21 cellular contexts compared by ENCODE assay signal in genomic region chrX:13891367-13892146, GRCh38.
DNase-seq lines count a peak whose midpoint lies in the region; ATAC-seq, FAIRE-seq and TF ChIP-seq lines count a peak whose summit lies in the region.
"Had no signal": no experiment of that assay in that cellular context is flagged by ENCODE, and none has a peak within 500 bp of the region (broad histone marks: within the 10 kb centered on the region; RNA-seq: fewer than 3 reads in every experiment).

No MANE protein-coding gene starts in this region.

- no peaks in the 10 kb centered on the region for H3K27me3 Mint-ChIP-seq in H9 (ENCODE audit: low read depth)
- H3K27me3 Mint-ChIP-seq: stimulated activated memory B cell treated with anti-CD40 and anti-IgM and Interleukin-4, amounts not matched to agents 10 μg/mL and 1 μg/mL and 100 μg/mL, for 72 hours had no signal

- H3K4me1 Mint-ChIP-seq in H9: peaks cover 20 to 29% of the 10 kb centered on the region in 2 experiments
- H3K4me1 Mint-ChIP-seq: stimulated activated memory B cell treated with anti-CD40 and anti-IgM and Interleukin-4, amounts not matched to agents 10 μg/mL and 1 μg/mL and 100 μg/mL, for 72 hours had no signal

- no peak overlapping the region for H4K91ac ChIP-seq in H9 (ENCODE audit: insufficient read length, low read depth, low read length)

- no peak overlapping the region for H3K56ac ChIP-seq in H9 (ENCODE audit: insufficient read length, low read depth, low read length)

- TF ChIP-seq CTCF in H9 (conservative IDR thresholded peaks at IDR 0.05) (no peak), breast epithelium (IDR thresholded peaks at IDR 0.05) (no peak)

- H3K27me3 ChIP-seq in H9 (ENCODE audit: insufficient read depth, low read length) (0 out of 2 replicates have a peak, but pooled peaks cover 4% of the 10 kb centered on the region), breast epithelium (peaks cover 0 to 60% of the 10 kb centered on the region in 2 donors)
- H3K27me3 ChIP-seq: brain microvascular endothelial cell had no signal

- no peak overlapping the region for H4K8ac ChIP-seq in H9 (replicated peaks; ENCODE audit: insufficient read length, low read depth, low read length)

- H4K5ac ChIP-seq in H9 (ENCODE audit: insufficient read length, low read depth, low read length): no peak overlapping the region

- H3K27ac Mint-ChIP-seq in H9: peak overlapping the region in 2 of 3 experiments; percentile 9 to 81; a peak in 3 of 7 replicates
- H3K27ac Mint-ChIP-seq: HFFc6; stimulated activated memory B cell treated with anti-CD40 and anti-IgM and Interleukin-4, amounts not matched to agents 10 μg/mL and 1 μg/mL and 100 μg/mL, for 72 hours had no signal

- H2BK12ac ChIP-seq in H9 (ENCODE audit: insufficient read length, low read depth, low read length): no peak overlapping the region

- H2BK5ac ChIP-seq in H9 (ENCODE audit: insufficient read length, low read length): no peak overlapping the region

- H3K9me3 Mint-ChIP-seq in H9: peaks cover 18 to 38% of the 10 kb centered on the region in 2 experiments
- H3K9me3 Mint-ChIP-seq: HFFc6; stimulated activated memory B cell treated with anti-CD40 and anti-IgM and Interleukin-4, amounts not matched to agents 10 μg/mL and 1 μg/mL and 100 μg/mL, for 72 hours had no signal

- H4K20me1 ChIP-seq in H9 (ENCODE audit: control insufficient read depth, insufficient read depth, insufficient read length): no peaks in the 10 kb centered on the region

- no peak overlapping the region for H3K9ac ChIP-seq in H9 (ENCODE audit: extremely low read depth, insufficient read length, low read length)

- no peak overlapping the region for H2BK120ac ChIP-seq in H9 (ENCODE audit: low read depth, low read length, poor library complexity, severe bottlenecking)

- no peak overlapping the region for H2BK15ac ChIP-seq in H9 (ENCODE audit: low read depth, low read length)

- peak; percentile 68 for FAIRE-seq in islet of Langerhans (lab: Jason Lieb, UNC)
- FAIRE-seq: G401.6 had no signal

- H3K23ac ChIP-seq in H9 (ENCODE audit: insufficient read length, low read depth, low read length): no peak overlapping the region

- H3K79me1 ChIP-seq in H9 (ENCODE audit: insufficient read depth, low read depth, low read length, poor library complexity, severe bottlenecking): no peaks in the 10 kb centered on the region

- H3K23me2 ChIP-seq in H9 (ENCODE audit: insufficient read length, low read depth, low read length, poor library complexity, severe bottlenecking): no peaks in the 10 kb centered on the region

- no peak overlapping the region for H3K4me3 ChIP-seq in breast epithelium
- H3K4me3 ChIP-seq: lung, skin epidermis had no signal

- H3K27ac ChIP-seq in H9 (ENCODE audit: insufficient read length, low read depth, low read length) (no peak overlapping the region), breast epithelium (peak overlapping the region; percentile 70 to 73)
- H3K27ac ChIP-seq: brain microvascular endothelial cell, skin epidermis had no signal

- peaks cover 0 to 11% (median 3%) of the 10 kb centered on the region in 3 experiments; a peak in 4 of 7 replicates for H3K36me3 Mint-ChIP-seq in H9 (ENCODE audit: insufficient read depth in 1 of 3, low read depth in 3 of 3)
- H3K36me3 Mint-ChIP-seq: stimulated activated memory B cell treated with anti-CD40 and anti-IgM and Interleukin-4, amounts not matched to agents 10 μg/mL and 1 μg/mL and 100 μg/mL, for 72 hours had no signal

- no peak overlapping the region for H3K4ac ChIP-seq in H9 (ENCODE audit: low read depth, low read length)

- DNase-seq in H9: no peak
- peak in 1 of 2 donors; percentile 57 for DNase-seq in breast epithelium (ENCODE audit: low spot score in 2 of 2)
- DNase-seq in sciatic nerve (ENCODE audit: low spot score): no peak
- DNase-seq in activated effector memory CD4-positive, alpha-beta T cell treated with anti-CD3 and anti-CD28 coated beads, Interleukin-2, amount 50 U/mL, for 16 hours: no peak
- no peak for DNase-seq in activated CD4-positive, alpha-beta T cell treated with anti-CD3 and anti-CD28 coated beads, Interleukin-2, amount 50 U/mL, for 1 hour
- DNase-seq: activated CD4-positive, CD25-positive, alpha-beta regulatory T cell treated with anti-CD3 and anti-CD28 coated beads, Interleukin-2, amount 50 U/mL, for 72 hours; activated CD8-positive, alpha-beta memory T cell treated with anti-CD3 and anti-CD28 coated beads, Interleukin-2, amount 50 U/mL, for 4 hours; activated naive CD4-positive, alpha-beta T cell treated with Interleukin-2 at 50 U/mL for 16 hours; brain microvascular endothelial cell; Caco-2; effector CD8-positive, alpha-beta T cell; HFFc6; NCI-H1048; SHP77 had no signal

- H2BK20ac ChIP-seq in H9 (ENCODE audit: low read depth, low read length, poor library complexity, severe bottlenecking): no peak overlapping the region

- no peaks in the 10 kb centered on the region for H3K36me3 ChIP-seq in breast epithelium
- H3K36me3 ChIP-seq: brain microvascular endothelial cell had no signal

- no peak overlapping the region for H3K14ac ChIP-seq in H9 (ENCODE audit: insufficient read depth, low read length)

- intact Hi-C loops in breast epithelium (cut with DNase I; ENCODE audit: low total_unique reads) (no loop called here), sciatic nerve (cut with DNase I) (no loop called here)

- peak; percentile 60 for ATAC-seq in sciatic nerve
- no peak for ATAC-seq in HG03097 (IDR thresholded peaks at IDR 0.05; ENCODE audit: low FRiP score, unreplicated experiment)
- no peak for ATAC-seq in GM19467 (IDR thresholded peaks at IDR 0.05; ENCODE audit: unreplicated experiment)
- ATAC-seq: stimulated activated memory B cell treated with anti-CD40 and anti-IgM and Interleukin-4, amounts not matched to agents 10 μg/mL and 1 μg/mL and 100 μg/mL, for 72 hours had no signal

- no peak overlapping the region for H3K4me3 Mint-ChIP-seq in H9
- H3K4me3 Mint-ChIP-seq: HFFc6; stimulated activated memory B cell treated with anti-CD40 and anti-IgM and Interleukin-4, amounts not matched to agents 10 μg/mL and 1 μg/mL and 100 μg/mL, for 72 hours had no signal

- no peak overlapping the region for H3K4me2 ChIP-seq in H9 (ENCODE audit: insufficient read depth, insufficient read length, low read length)

- no peak overlapping the region for H3K18ac ChIP-seq in H9 (ENCODE audit: insufficient read length, low read depth, low read length)

- TF ChIP-seq POLR2A in breast epithelium (IDR thresholded peaks at IDR 0.05): no peak

- H3K9me3 ChIP-seq in H9 (ENCODE audit: control insufficient read depth, low read depth, low read length) (no peaks in the 10 kb centered on the region), breast epithelium (no peaks in the 10 kb centered on the region)
- H3K9me3 ChIP-seq: Caco-2 had no signal

- no peak overlapping the region for H2AFZ ChIP-seq in H9 (ENCODE audit: low read length)

- H2AK5ac ChIP-seq in H9 (ENCODE audit: insufficient read length, low read length): no peak overlapping the region

- peaks cover 24% of the 10 kb centered on the region; the same call in 1 of the 2 replicates for H3K79me2 ChIP-seq in H9 (ENCODE audit: insufficient read depth, low read length)

- WGBS in H9 (ENCODE audit: extremely low coverage, insufficient read length, low lambda C conversion rate): no CpG with 5 or more reads among the region's 7 CpGs

- peaks cover 10% of the 10 kb centered on the region; the same call in 1 of the 2 replicates for H3K4me1 ChIP-seq in H9 (ENCODE audit: insufficient read depth, low read length)
- no peaks in the 10 kb centered on the region for H3K4me1 ChIP-seq in breast epithelium
- H3K4me1 ChIP-seq: Caco-2 had no signal

- H3T11ph ChIP-seq in H9 (ENCODE audit: low read length): no peak overlapping the region
